In genomic region chr19:47258434-47258833, GRCh38 we compare ENCODE assay signal across 9 cellular contexts. TPM values are rescaled to one million over a fixed set of nuclear protein-coding genes. Genes with fewer than 3 reads are reported as not detected.
DNase-seq lines count a peak whose midpoint lies in the region; ATAC-seq, FAIRE-seq and TF ChIP-seq lines count a peak whose summit lies in the region.
"Had no signal": no experiment of that assay in that cellular context is flagged by ENCODE, and none has a peak within 500 bp of the region (broad histone marks: within the 10 kb centered on the region; RNA-seq: fewer than 3 reads in every experiment).

No MANE protein-coding gene starts in this region.

- no peak overlapping the region for H2AFZ ChIP-seq in astrocyte (ENCODE audit: low read depth, low read length)

- H3K4me1 ChIP-seq in astrocyte (ENCODE audit: insufficient read depth, low read length) (peaks cover 27% of the 10 kb centered on the region), tibial artery (peaks cover 0 to 40% (median 25%) of the 10 kb centered on the region in 4 donors)

- peaks cover 37% of the 10 kb centered on the region for H3K36me3 Mint-ChIP-seq in activated naive CD4-positive, alpha-beta T cell treated with anti-CD3 and anti-CD28 coated beads, Interleukin-2, amount 10 ng/mL, durations not matched to agents 7 days and 5 days
- H3K36me3 Mint-ChIP-seq in astrocyte (ENCODE audit: low read depth, unreplicated experiment) (peaks cover 23% of the 10 kb centered on the region), memory B cell (peaks cover 28% of the 10 kb centered on the region)

- peaks cover 53% of the 10 kb centered on the region for H3K79me2 ChIP-seq in astrocyte (ENCODE audit: insufficient read depth, low read length)

- H3K4me1 Mint-ChIP-seq in activated naive CD4-positive, alpha-beta T cell treated with anti-CD3 and anti-CD28 coated beads, Interleukin-2, amount 10 ng/mL, durations not matched to agents 7 days and 5 days, result peaks cover 42% of the 10 kb centered on the region
- H3K4me1 Mint-ChIP-seq in astrocyte (ENCODE audit: low read depth, unreplicated experiment) (peaks cover 31% of the 10 kb centered on the region), memory B cell (peaks cover 38% of the 10 kb centered on the region)

- H4K20me1 ChIP-seq in astrocyte (ENCODE audit: insufficient read depth, low read length), result peaks cover 32% of the 10 kb centered on the region

- H3K27ac ChIP-seq in astrocyte (ENCODE audit: low read depth, low read length) (peak overlapping the region; percentile 86), tibial artery (peak overlapping the region; percentile 86 to 91)

- no peaks in the 10 kb centered on the region for H3K27me3 ChIP-seq in astrocyte (ENCODE audit: insufficient read depth, low read length)
- H3K27me3 ChIP-seq in tibial artery, result no peaks in the 10 kb centered on the region

- intact Hi-C loops in tibial artery (cut with DNase I; ENCODE audit: low total_unique reads), result loop anchor here (2.0 kb wide), 1 partner anchor 14 kb away; no protein-coding TSS in a partner anchor

- H3K9me3 ChIP-seq in astrocyte (ENCODE audit: insufficient read depth, low read depth, low read length), result no peaks in the 10 kb centered on the region
- H3K9me3 ChIP-seq in tibial artery, result no peaks in the 10 kb centered on the region

- no peak for DNase-seq in activated naive CD4-positive, alpha-beta T cell treated with anti-CD3 and anti-CD28 coated beads, Interleukin-2, amount 10 ng/mL, durations not matched to agents 7 days and 5 days
- DNase-seq in activated naive CD4-positive, alpha-beta T cell treated with anti-CD3 and anti-CD28 coated beads, Interleukin-2, amount 50 U/mL, for 16 hours, result no peak
- DNase-seq in astrocyte (ENCODE audit: low read depth) (no peak), memory B cell (ENCODE audit: low spot score in 2 of 2) (no peak), tibial artery (no peak), T-helper 9 cell (no peak), NCI-H1694 treated with DMSO at 0.1 percent for 48 hours (lab: John Stamatoyannopoulos, UW) (no peak)
- no peak for DNase-seq in central memory CD4-positive, alpha-beta T cell

- H3K36me3 ChIP-seq in astrocyte (ENCODE audit: insufficient read depth, low read length) (peaks cover 16% of the 10 kb centered on the region), tibial artery (peaks cover 44 to 50% (median 46%) of the 10 kb centered on the region in 3 donors)

- peak overlapping the region; percentile 38 for H3K27ac Mint-ChIP-seq in activated naive CD4-positive, alpha-beta T cell treated with anti-CD3 and anti-CD28 coated beads, Interleukin-2, amount 10 ng/mL, durations not matched to agents 7 days and 5 days
- H3K27ac Mint-ChIP-seq in astrocyte (ENCODE audit: unreplicated experiment) (peak overlapping the region; percentile 98), memory B cell (no peak overlapping the region)

- H3K27me3 Mint-ChIP-seq in activated naive CD4-positive, alpha-beta T cell treated with anti-CD3 and anti-CD28 coated beads, Interleukin-2, amount 10 ng/mL, durations not matched to agents 7 days and 5 days, result no peaks in the 10 kb centered on the region
- no peaks in the 10 kb centered on the region for H3K27me3 Mint-ChIP-seq in astrocyte (ENCODE audit: low read depth, unreplicated experiment)
- H3K27me3 Mint-ChIP-seq in memory B cell, result no peaks in the 10 kb centered on the region

- H3K4me3 ChIP-seq in astrocyte (ENCODE audit: insufficient read depth, low read depth, low read length), result peak overlapping the region; percentile 65
- peak overlapping the region in 1 of 2 donors; percentile 63 for H3K4me3 ChIP-seq in tibial artery

- ATAC-seq in memory B cell (ENCODE audit: low read depth), result no peak
- ATAC-seq: esophagus mucosa had no signal

- peak overlapping the region; percentile 95 for H3K4me3 Mint-ChIP-seq in activated naive CD4-positive, alpha-beta T cell treated with anti-CD3 and anti-CD28 coated beads, Interleukin-2, amount 10 ng/mL, durations not matched to agents 7 days and 5 days
- peak overlapping the region; percentile 94 for H3K4me3 Mint-ChIP-seq in astrocyte (ENCODE audit: unreplicated experiment)
- peak overlapping the region; percentile 48 for H3K4me3 Mint-ChIP-seq in memory B cell

- TF ChIP-seq CTCF in astrocyte (IDR thresholded peaks at IDR 0.05; ENCODE audit: insufficient read depth, low read depth, low read length) (no peak), tibial artery (IDR thresholded peaks at IDR 0.05) (no peak)

- H3K9ac ChIP-seq in astrocyte (ENCODE audit: low read length), result peak overlapping the region; percentile 87

- H3K9me3 Mint-ChIP-seq in activated naive CD4-positive, alpha-beta T cell treated with anti-CD3 and anti-CD28 coated beads, Interleukin-2, amount 10 ng/mL, durations not matched to agents 7 days and 5 days, result no peaks in the 10 kb centered on the region
- no peaks in the 10 kb centered on the region for H3K9me3 Mint-ChIP-seq in astrocyte (ENCODE audit: unreplicated experiment)
- H3K9me3 Mint-ChIP-seq in memory B cell, result no peaks in the 10 kb centered on the region

- FAIRE-seq in astrocyte (lab: Jason Lieb, UNC), result no peak

- CTCF ChIA-PET in activated naive CD4-positive, alpha-beta T cell treated with anti-CD3 and anti-CD28 coated beads, Interleukin-2, amount 10 ng/mL, durations not matched to agents 7 days and 5 days (lab: Charles Lee), result no interaction called here

- peak overlapping the region; percentile 93 for H3K4me2 ChIP-seq in astrocyte (ENCODE audit: low read length)

RNA-seq across cellular contexts. Expression of gene CCDC9, which starts 2.1 kb away (rescaled TPM):
- total RNA-seq in astrocyte, result 44.6 and 45.5 TPM in 2 replicates

RNA-seq across cellular contexts. Expression of gene INAFM1, which starts 16.3 kb away (rescaled TPM):
- 23.6 and 25.7 TPM in 2 replicates for total RNA-seq in astrocyte

RNA-seq across cellular contexts. Expression of gene BBC3, which starts 27.4 kb away (rescaled TPM):
- total RNA-seq in astrocyte, result 43.5 and 54.6 TPM in 2 replicates

RNA-seq across cellular contexts. Expression of gene C5AR1, which starts 51.2 kb away (rescaled TPM):
- 4.6 and 5.2 TPM in 2 replicates for total RNA-seq in astrocyte
